ENCODE assay signal across 8 cellular contexts in the genomic region with DNA sequence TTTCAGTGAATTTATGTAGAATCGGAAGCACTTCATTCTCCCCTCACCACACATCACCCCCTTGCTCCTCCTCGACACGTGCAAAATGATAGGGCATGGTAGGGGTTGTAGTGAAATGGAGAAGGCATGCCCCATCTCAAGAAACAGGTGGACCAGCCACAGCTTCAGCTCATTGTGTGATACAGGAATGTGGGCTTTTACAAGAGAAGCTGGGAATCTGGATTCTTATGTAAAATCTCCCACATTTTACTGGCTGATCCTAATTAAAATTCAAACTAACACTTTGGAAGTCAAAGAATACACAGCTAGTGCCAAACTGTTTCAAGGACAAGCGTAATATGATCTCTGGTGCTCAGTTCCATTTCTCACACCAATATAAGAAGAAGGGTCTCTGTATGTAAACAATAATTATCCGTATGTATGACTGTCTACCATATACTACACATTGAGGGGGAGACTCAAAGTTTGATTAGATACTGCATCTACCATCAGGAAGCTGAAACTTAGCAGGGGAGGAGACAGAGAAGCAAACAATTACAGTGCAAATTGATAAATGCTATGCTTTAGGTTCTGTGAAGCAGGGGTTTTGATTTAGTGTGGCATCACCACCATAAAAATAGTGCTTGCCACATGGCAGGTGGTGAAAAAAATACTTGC. TPM values are rescaled to one million over a fixed set of nuclear protein-coding genes. Genes with fewer than 3 reads are reported as not detected.
DNase-seq lines count a peak whose midpoint lies in the region; ATAC-seq and TF ChIP-seq lines count a peak whose summit lies in the region.

No MANE protein-coding gene starts in this region.

- WGBS in gastroesophageal sphincter (ENCODE audit: low coverage in 1 of 2), 2 donors = 67 to 81% methylated on average over 5 of the region's 5 CpGs

- H3K36me3 ChIP-seq in gastroesophageal sphincter = peaks cover 0 to 6% of the 10 kb centered on the region in 2 donors

- H3K9me3 Mint-ChIP-seq in memory B cell (no peaks in the 10 kb centered on the region), chondrocyte (ENCODE audit: low read depth) (no peaks in the 10 kb centered on the region)

- H3K4me3 ChIP-seq in gastroesophageal sphincter = peak overlapping the region in 1 of 2 donors; percentile 14

- H3K27me3 ChIP-seq in gastroesophageal sphincter = no peaks in the 10 kb centered on the region

- intact Hi-C loops in left cardiac atrium (cut with DNase I) = no loop called here

- TF ChIP-seq POLR2A in gastroesophageal sphincter (IDR thresholded peaks at IDR 0.05) = no peak

- H3K9me3 ChIP-seq in T-helper 17 cell (ENCODE audit: control insufficient read depth, low read length, poor library complexity, severe bottlenecking) = no peaks in the 10 kb centered on the region
- no peaks in the 10 kb centered on the region for H3K9me3 ChIP-seq in gastroesophageal sphincter

- H3K36me3 Mint-ChIP-seq in T-helper 17 cell (ENCODE audit: low read depth) (peaks cover 9% of the 10 kb centered on the region), memory B cell (peaks cover 10% of the 10 kb centered on the region), chondrocyte (ENCODE audit: low read depth) (no peaks in the 10 kb centered on the region)

- no peak for TF ChIP-seq CTCF in gastroesophageal sphincter (IDR thresholded peaks at IDR 0.05)
- no peak for TF ChIP-seq CTCF in chondrocyte (IDR thresholded peaks at IDR 0.05)

- peak overlapping the region; percentile 86 for H3K27ac Mint-ChIP-seq in T-helper 17 cell
- H3K27ac Mint-ChIP-seq in memory B cell = peak overlapping the region; percentile 61
- H3K27ac Mint-ChIP-seq in chondrocyte (ENCODE audit: unreplicated experiment) = no peak overlapping the region

- peak overlapping the region; percentile 87 for H3K4me3 Mint-ChIP-seq in T-helper 17 cell
- peak overlapping the region; percentile 70 for H3K4me3 Mint-ChIP-seq in memory B cell
- no peak overlapping the region for H3K4me3 Mint-ChIP-seq in chondrocyte (ENCODE audit: unreplicated experiment)

- H3K27ac ChIP-seq in gastroesophageal sphincter = no peak overlapping the region

- H3K4me1 Mint-ChIP-seq in T-helper 17 cell (peaks cover 32% of the 10 kb centered on the region), memory B cell (peaks cover 15% of the 10 kb centered on the region), chondrocyte (ENCODE audit: low read depth) (peaks cover 17% of the 10 kb centered on the region)

- peaks cover 0 to 18% (median 4%) of the 10 kb centered on the region in 3 donors for H3K4me1 ChIP-seq in gastroesophageal sphincter

- no peaks in the 10 kb centered on the region for H3K27me3 Mint-ChIP-seq in T-helper 17 cell
- no peaks in the 10 kb centered on the region for H3K27me3 Mint-ChIP-seq in memory B cell
- no peaks in the 10 kb centered on the region for H3K27me3 Mint-ChIP-seq in chondrocyte (ENCODE audit: low read depth)

- TF ChIP-seq EP300 in gastroesophageal sphincter (IDR thresholded peaks at IDR 0.05) = no peak

- no peak for DNase-seq in T-helper 17 cell
- DNase-seq in memory B cell (ENCODE audit: low spot score in 2 of 2) = no peak
- DNase-seq in chondrocyte (ENCODE audit: low spot score) = no peak
- no peak for DNase-seq in middle frontal gyrus (ENCODE audit: extremely low spot score, low spot score)
- no peak for DNase-seq in left cardiac atrium

- ATAC-seq in GM19023 (IDR thresholded peaks at IDR 0.05; ENCODE audit: unreplicated experiment) = peak; percentile 17
- peak; percentile 13 for ATAC-seq in HG02852 (IDR thresholded peaks at IDR 0.05; ENCODE audit: unreplicated experiment)
- peak; percentile 14 for ATAC-seq in T-helper 17 cell
- ATAC-seq in memory B cell (ENCODE audit: low read depth) = no peak
- no peak for ATAC-seq in gastroesophageal sphincter
- ATAC-seq in left cardiac atrium = no peak

RNA-seq across cellular contexts. Expression of a gene that starts 24.3 kb away (rescaled TPM):
- 1 to 10 TPM; 3.5 to 5.1 TPM for total RNA-seq in T-helper 17 cell
- total RNA-seq in gastroesophageal sphincter = 10 to 100 TPM; 25.2 to 83.3 (median 47.8) TPM
- total RNA-seq in chondrocyte = 0.45 to 1.2 TPM in 2 of 3 replicates, not detected in the other
- total RNA-seq in left cardiac atrium = 10 to 100 TPM in 1 of 2 donors, 1 to 10 TPM in 1; 1.5 to 12.9 TPM

Comparison
In these comparisons a context has a peak if more than half of its experiments do, and no peak if none do; other contexts are left out.
1. ATAC-seq: peak in GM19023 (single experiment), HG02852 (single experiment) and T-helper 17 cell (single experiment); none in memory B cell (single experiment), gastroesophageal sphincter (single experiment) and left cardiac atrium (0 of 2).